ENCODE assay signal across 9 cellular contexts in the genomic region with DNA sequence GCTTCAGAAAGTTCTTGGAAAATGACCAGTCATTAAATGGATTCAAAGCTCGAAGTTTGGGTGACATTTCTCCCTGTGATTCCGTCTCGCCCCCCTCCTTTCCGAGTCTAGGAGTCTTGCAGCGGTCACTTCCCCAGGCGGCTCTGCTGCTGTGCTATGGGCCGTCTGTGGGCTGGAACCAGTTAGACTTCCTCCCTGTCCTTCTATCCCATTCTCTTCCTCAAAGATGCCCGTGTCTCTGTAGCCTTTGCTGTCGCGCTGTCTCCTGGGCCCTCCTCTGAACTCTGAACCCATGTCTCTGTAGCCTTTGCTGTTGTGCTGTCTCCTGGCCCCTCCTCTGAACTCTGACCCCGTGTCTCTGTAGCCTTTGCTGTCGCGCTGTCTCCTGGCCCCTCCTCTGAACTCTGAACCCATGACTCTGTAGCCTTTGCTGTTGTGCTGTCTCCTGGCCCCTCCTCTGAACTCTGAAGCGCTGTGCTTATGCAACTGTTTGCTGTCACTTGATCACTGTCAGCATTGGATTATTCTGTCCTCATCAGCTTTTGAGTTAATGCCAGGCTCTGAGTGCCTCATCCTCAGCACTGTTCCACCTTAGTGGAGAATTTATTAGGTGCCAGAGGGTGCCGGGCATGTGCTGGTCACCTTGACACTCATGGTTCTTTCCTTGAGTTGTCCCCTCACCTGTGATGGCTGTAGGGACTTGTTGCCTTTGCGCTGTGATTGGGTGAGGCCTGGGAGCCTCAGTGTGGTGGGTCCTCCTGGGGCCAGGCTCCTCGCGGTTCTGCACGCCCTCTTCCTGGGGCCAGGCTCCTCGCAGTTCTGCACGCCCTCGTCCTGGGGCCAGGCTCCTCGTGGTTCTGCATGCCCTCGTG.
DNase-seq lines count a peak whose midpoint lies in the region; ATAC-seq and TF ChIP-seq lines count a peak whose summit lies in the region.
"Had no signal": no experiment of that assay in that cellular context is flagged by ENCODE, and none has a peak within 500 bp of the region (broad histone marks: within the 10 kb centered on the region; RNA-seq: fewer than 3 reads in every experiment).

No MANE protein-coding gene starts in this region.

- H3K4me1 ChIP-seq in A673 (ENCODE audit: insufficient read depth, low read length, poor library complexity, severe bottlenecking) (peaks cover 24% of the 10 kb centered on the region), Loucy (ENCODE audit: insufficient read depth, low read length, poor library complexity, severe bottlenecking) (peaks cover 36% of the 10 kb centered on the region), duodenal mucosa (ENCODE audit: control insufficient read depth in 1 of 2, insufficient read depth in 2 of 2, low read length in 2 of 2) (peaks cover 29 to 39% of the 10 kb centered on the region in 2 donors), mucosa of descending colon (ENCODE audit: low read depth) (peaks cover 14% of the 10 kb centered on the region)

- H3K4me3 ChIP-seq in A673 (ENCODE audit: low read depth, low read length, poor library complexity, severe bottlenecking) (no peak overlapping the region), Loucy (ENCODE audit: low read length, poor library complexity, severe bottlenecking) (no peak overlapping the region), duodenal mucosa (ENCODE audit: low read depth in 1 of 2, low read length in 2 of 2) (no peak overlapping the region), mucosa of descending colon (no peak overlapping the region)

- no peak overlapping the region for H2AFZ ChIP-seq in Loucy (ENCODE audit: low read length)

- peak; percentile 92 for ATAC-seq in mucosa of descending colon
- ATAC-seq in HG03196 (IDR thresholded peaks at IDR 0.05; ENCODE audit: unreplicated experiment): no peak
- no peak for ATAC-seq in HG02973 (IDR thresholded peaks at IDR 0.05; ENCODE audit: unreplicated experiment)

- no peaks in the 10 kb centered on the region for H3K9me2 ChIP-seq in Loucy (replicated peaks; ENCODE audit: low read depth, low read length)

- no TSS peak for BruUV-seq in A673 (replicated peaks; lab: Mats Ljungman, UMichigan)

- H3K9me3 ChIP-seq in A673 (ENCODE audit: low read depth, low read length, poor library complexity, severe bottlenecking) (no peaks in the 10 kb centered on the region), Loucy (ENCODE audit: insufficient read depth, low read depth, low read length) (no peaks in the 10 kb centered on the region), duodenal mucosa (ENCODE audit: control insufficient read depth in 1 of 2, low read length in 2 of 2) (no peaks in the 10 kb centered on the region), mucosa of descending colon (no peaks in the 10 kb centered on the region)

- H3K27ac ChIP-seq in A673 (ENCODE audit: low read depth, low read length, poor library complexity, severe bottlenecking) (peak overlapping the region; percentile 13), duodenal mucosa (ENCODE audit: low read depth, low read length) (peak overlapping the region; percentile 83)

- DNase-seq in A673 (ENCODE audit: low spot score): peak; percentile 16
- peak in 2 of 3 donors; percentile 68 to 75 for DNase-seq in mucosa of descending colon
- DNase-seq in SHP77 treated with DMSO at 0.1 percent for 48 hours (lab: John Stamatoyannopoulos, UW): no peak
- no peak for DNase-seq in stimulated activated CD4-positive, alpha-beta T cell treated with anti-CD3 and anti-CD28 coated beads, Interleukin-12 subunit alpha, Interleukin-12 subunit beta, amount 100 ng/mL, for 4 hours
- DNase-seq: activated CD4-positive, alpha-beta T cell treated with anti-CD3 and anti-CD28 coated beads, Interleukin-2, amount 50 U/mL, for 4 hours had no signal

- H3K4me2 ChIP-seq in Loucy (ENCODE audit: low read depth, low read length, poor library complexity, severe bottlenecking): peak overlapping the region; percentile 50

- POLR2A ChIA-PET in A673 (lab: Charles Lee; ENCODE audit: low non-redundant PET): no interaction called here

- TF ChIP-seq CTCF in A673 (conservative IDR thresholded peaks at IDR 0.05; ENCODE audit: low read depth, low read length) (no peak), Loucy (conservative IDR thresholded peaks at IDR 0.05; ENCODE audit: low read length) (no peak), mucosa of descending colon (IDR thresholded peaks at IDR 0.05) (no peak)

- H3K9ac ChIP-seq in Loucy (ENCODE audit: low read depth, low read length, poor library complexity, severe bottlenecking) (no peak overlapping the region), duodenal mucosa (ENCODE audit: low read depth in 1 of 2, low read length in 2 of 2) (peak overlapping the region in 1 of 2 donors; percentile 33)

- H3K27me3 ChIP-seq in A673 (replicated peaks; ENCODE audit: insufficient read depth, low read depth, low read length, poor library complexity) (no peaks in the 10 kb centered on the region), Loucy (ENCODE audit: insufficient read depth, low read length, poor library complexity, severe bottlenecking) (no peaks in the 10 kb centered on the region), duodenal mucosa (ENCODE audit: control insufficient read depth in 1 of 2, insufficient read depth in 2 of 2, low read length in 2 of 2) (no peaks in the 10 kb centered on the region)

- H3K36me3 ChIP-seq in A673 (ENCODE audit: insufficient read depth, low read length, poor library complexity, severe bottlenecking) (no peaks in the 10 kb centered on the region), Loucy (ENCODE audit: insufficient read depth, low read length) (no peaks in the 10 kb centered on the region; the same call in 1 of the 2 replicates), duodenal mucosa (ENCODE audit: control insufficient read depth in 1 of 2, insufficient read depth in 2 of 2, low read length in 2 of 2) (no peaks in the 10 kb centered on the region), mucosa of descending colon (ENCODE audit: low read depth) (no peaks in the 10 kb centered on the region)

- no peaks in the 10 kb centered on the region for H4K20me1 ChIP-seq in Loucy (ENCODE audit: insufficient read depth, low read length, poor library complexity, severe bottlenecking)

- CTCF ChIA-PET in A673 (lab: Charles Lee): interaction anchor here (0.5 kb wide), 1 partner anchor 373 kb away, joined by 8 read pairs; no protein-coding TSS in a partner anchor

- intact Hi-C loops in A673 (cut with micrococcal nuclease; ENCODE audit: unreplicated experiment) (no loop called here), mucosa of descending colon (cut with DNase I, micrococcal nuclease) (no loop called here)

- H3F3A ChIP-seq in Loucy (ENCODE audit: low read depth): no peaks in the 10 kb centered on the region

- H3K79me2 ChIP-seq in Loucy (ENCODE audit: insufficient read depth, low read length): peaks cover 4% of the 10 kb centered on the region; the same call in 1 of the 2 replicates

Comparison
In these comparisons a context has a peak if more than half of its experiments do, and no peak if none do; other contexts are left out.
1. DNase-seq: peak in A673 (single experiment) and mucosa of descending colon (2 of 3); none in SHP77 treated with DMSO at 0.1 percent for 48 hours (single experiment) and stimulated activated CD4-positive, alpha-beta T cell treated with anti-CD3 and anti-CD28 coated beads, Interleukin-12 subunit alpha, Interleukin-12 subunit beta, amount 100 ng/mL, for 4 hours (single experiment).